In genomic region chr3:15258720-15259119, GRCh38 we compare ENCODE assay signal across 26 cellular contexts. TPM values are rescaled to one million over a fixed set of nuclear protein-coding genes. Genes with fewer than 3 reads are reported as not detected.
DNase-seq lines count a peak whose midpoint lies in the region; ATAC-seq and TF ChIP-seq lines count a peak whose summit lies in the region.
"Had no signal": no experiment of that assay in that cellular context is flagged by ENCODE, and none has a peak within 500 bp of the region (broad histone marks: within the 10 kb centered on the region; RNA-seq: fewer than 3 reads in every experiment).

No MANE protein-coding gene starts in this region.

- no peaks in the 10 kb centered on the region for H3K9me3 Mint-ChIP-seq in activated naive CD4-positive, alpha-beta T cell treated with anti-CD3 and anti-CD28 coated beads, Interleukin-2, amount 50 U/mL, for 24 hours
- H3K9me3 Mint-ChIP-seq in memory B cell: no peaks in the 10 kb centered on the region
- H3K9me3 Mint-ChIP-seq: T-helper 2 cell treated with Interferon-gamma antibody and Interleukin-4, amounts not matched to agents 5 μg/mL and 100 μg/mL, for 36 hours had no signal

- TF ChIP-seq CTCF in thyroid gland (IDR thresholded peaks at IDR 0.05): no peak

- peak overlapping the region; percentile 79 for H3K27ac Mint-ChIP-seq in activated naive CD4-positive, alpha-beta T cell treated with anti-CD3 and anti-CD28 coated beads, Interleukin-2, amount 50 U/mL, for 24 hours
- H3K27ac Mint-ChIP-seq in T-helper 17 cell (peak overlapping the region; percentile 90), memory B cell (peak overlapping the region; percentile 76)
- H3K27ac Mint-ChIP-seq: T-helper 2 cell treated with Interferon-gamma antibody and Interleukin-4, amounts not matched to agents 5 μg/mL and 100 μg/mL, for 36 hours had no signal

- peaks cover 20 to 33% of the 10 kb centered on the region in 2 donors for H3K4me1 ChIP-seq in thyroid gland

- ATAC-seq in T-helper 17 cell (no peak), memory B cell (ENCODE audit: low read depth) (no peak), Right ventricle myocardium inferior (no peak)
- ATAC-seq: heart right ventricle, left cardiac atrium had no signal

- H3K4me3 Mint-ChIP-seq in activated naive CD4-positive, alpha-beta T cell treated with anti-CD3 and anti-CD28 coated beads, Interleukin-2, amount 50 U/mL, for 24 hours: no peak overlapping the region
- no peak overlapping the region for H3K4me3 Mint-ChIP-seq in T-helper 17 cell
- no peak overlapping the region for H3K4me3 Mint-ChIP-seq in memory B cell
- H3K4me3 Mint-ChIP-seq: brain; T-helper 2 cell treated with Interferon-gamma antibody and Interleukin-4, amounts not matched to agents 5 μg/mL and 100 μg/mL, for 36 hours had no signal

- H3K27me3 Mint-ChIP-seq in activated naive CD4-positive, alpha-beta T cell treated with anti-CD3 and anti-CD28 coated beads, Interleukin-2, amount 50 U/mL, for 24 hours: no peaks in the 10 kb centered on the region
- H3K27me3 Mint-ChIP-seq in T-helper 17 cell (no peaks in the 10 kb centered on the region), memory B cell (no peaks in the 10 kb centered on the region)
- H3K27me3 Mint-ChIP-seq: brain had no signal

- 98 to 100% methylated on average over 7 of the region's 7 CpGs for WGBS in thyroid gland, 2 donors

- no peaks in the 10 kb centered on the region for H3K4me1 Mint-ChIP-seq in activated naive CD4-positive, alpha-beta T cell treated with anti-CD3 and anti-CD28 coated beads, Interleukin-2, amount 50 U/mL, for 24 hours
- H3K4me1 Mint-ChIP-seq in T-helper 17 cell: peaks cover 23% of the 10 kb centered on the region
- H3K4me1 Mint-ChIP-seq in memory B cell: no peaks in the 10 kb centered on the region

- TF ChIP-seq POLR2A in thyroid gland (IDR thresholded peaks at IDR 0.05): no peak

- H3K36me3 ChIP-seq in thyroid gland: peaks cover 33 to 39% of the 10 kb centered on the region in 2 donors

- H3K27ac ChIP-seq in thyroid gland: peak overlapping the region in 2 of 3 donors; percentile 5 to 73
- H3K27ac ChIP-seq: Peyer's patch, thoracic aorta, VCaP had no signal

- H3K36me3 Mint-ChIP-seq in activated naive CD4-positive, alpha-beta T cell treated with anti-CD3 and anti-CD28 coated beads, Interleukin-2, amount 50 U/mL, for 24 hours: peaks cover 11% of the 10 kb centered on the region
- H3K36me3 Mint-ChIP-seq in T-helper 17 cell (ENCODE audit: low read depth) (peaks cover 16% of the 10 kb centered on the region), memory B cell (peaks cover 29% of the 10 kb centered on the region)

- DNase-seq in activated naive CD4-positive, alpha-beta T cell treated with Interleukin-2 at 50 U/mL for 16 hours: no peak
- DNase-seq in T-helper 17 cell (no peak), memory B cell (ENCODE audit: low spot score in 2 of 2) (no peak), thyroid gland (no peak), Right ventricle myocardium inferior (ENCODE audit: missing footprints) (no peak), SKM-1 treated with dmso at 0.1 percent for 144 hours (lab: John Stamatoyannopoulos, UW; ENCODE audit: unreplicated experiment) (no peak)
- DNase-seq: activated CD4-positive, alpha-beta T cell treated with anti-CD3 and anti-CD28 coated beads, Interleukin-2, amount 50 U/mL, for 1 hour; adrenal gland; C1 segment of cervical spinal cord; DMS 273 treated with DMSO at 0.1 percent for 48 hours; effector CD8-positive, alpha-beta T cell; foreskin fibroblast; heart right ventricle; IMR-90; left cardiac atrium; mammary epithelial cell; NCI-H1092 treated with DMSO at 0.1 percent for 48 hours; NCI-H187 treated with DMSO at 0.1 percent for 48 hours; NCI-H69; occipital lobe; Peyer's patch had no signal

- no peak overlapping the region for H3K4me3 ChIP-seq in thyroid gland (replicated peaks in 1 of 3)
- H3K4me3 ChIP-seq: adrenal gland, heart right ventricle, Peyer's patch, thoracic aorta had no signal

- H3K9me3 ChIP-seq in T-helper 17 cell (ENCODE audit: control insufficient read depth, low read length, poor library complexity, severe bottlenecking): no peaks in the 10 kb centered on the region
- no peaks in the 10 kb centered on the region for H3K9me3 ChIP-seq in thyroid gland
- H3K9me3 ChIP-seq: adrenal gland, heart right ventricle, Peyer's patch, thoracic aorta had no signal

- intact Hi-C loops in thyroid gland (cut with DNase I) (no loop called here), Right ventricle myocardium inferior (cut with DNase I) (no loop called here)

- no peaks in the 10 kb centered on the region for H3K27me3 ChIP-seq in thyroid gland
- H3K27me3 ChIP-seq: adrenal gland, heart right ventricle, Peyer's patch had no signal

RNA-seq across cellular contexts. Expression of gene CAPN7, which starts 52.7 kb away (rescaled TPM):
- total RNA-seq in T-helper 17 cell (10 to 100 TPM; 54.6 to 61.2 TPM), thyroid gland (100 to 1,000 TPM in 3 of 4 donors, 10 to 100 TPM in 1; 87.8 to 147 (median 116) TPM), Right ventricle myocardium inferior (28.2 TPM)
